ENCODE assay signal across 10 cellular contexts in genomic region chr15:66253296-66253642, GRCh38. TPM values are rescaled to one million over a fixed set of nuclear protein-coding genes. Genes with fewer than 3 reads are reported as not detected.
DNase-seq lines count a peak whose midpoint lies in the region; ATAC-seq and TF ChIP-seq lines count a peak whose summit lies in the region.
"Had no signal": no experiment of that assay in that cellular context is flagged by ENCODE, and none has a peak within 500 bp of the region (broad histone marks: within the 10 kb centered on the region; RNA-seq: fewer than 3 reads in every experiment).

No MANE protein-coding gene starts in this region.

- intact Hi-C loops in gastrocnemius medialis (cut with DNase I; ENCODE audit: low total_unique reads), result loop anchor here (2.0 kb wide), 1 partner anchor 36 kb away; no protein-coding TSS in a partner anchor

- ATAC-seq in gastrocnemius medialis, result no peak

- in situ Hi-C loops in G401 (cut with HindIII; ENCODE audit: low sequenced_read_pairs), result no loop called here
- in situ Hi-C loops in gastrocnemius medialis (cut with MboI; ENCODE audit: low sequenced_read_pairs in 4 of 4), result loop anchor here in 1 of 4 donors (25.0 kb wide), 1 partner anchor 616 kb away; no protein-coding TSS in a partner anchor

- H3K4me1 ChIP-seq in SJCRH30 (peaks cover 8% of the 10 kb centered on the region), gastrocnemius medialis (peaks cover 9 to 27% of the 10 kb centered on the region in 2 donors)

- H3K27ac ChIP-seq in SJCRH30 (no peak overlapping the region), gastrocnemius medialis (no peak overlapping the region)

- H3K36me3 ChIP-seq in SJCRH30 (no peaks in the 10 kb centered on the region), gastrocnemius medialis (no peaks in the 10 kb centered on the region)

- DNase-seq in G401 (ENCODE audit: low spot score) (peak; percentile 29), SJCRH30 (no peak), fibroblast of villous mesenchyme (ENCODE audit: low read depth) (no peak), gastrocnemius medialis (no peak), AML-193 (lab: John Stamatoyannopoulos, UW) (no peak), SKM-1 treated with dmso at 0.1 percent for 144 hours (lab: John Stamatoyannopoulos, UW; ENCODE audit: unreplicated experiment) (no peak), DMS53 treated with DMSO at 0.1 percent for 48 hours (lab: John Stamatoyannopoulos, UW; ENCODE audit: unreplicated experiment) (no peak), RPMI8226 (no peak)

- TF ChIP-seq POLR2A in gastrocnemius medialis (IDR thresholded peaks at IDR 0.05), result no peak

- H3K9me3 ChIP-seq in SJCRH30 (replicated peaks), result no peaks in the 10 kb centered on the region
- H3K9me3 ChIP-seq in gastrocnemius medialis, result no peaks in the 10 kb centered on the region

- H3K27me3 ChIP-seq in SJCRH30 (no peaks in the 10 kb centered on the region), gastrocnemius medialis (peaks cover 45 to 63% (median 58%) of the 10 kb centered on the region in 3 donors)

- H3K4me3 ChIP-seq in SJCRH30 (peak overlapping the region; percentile 63), fibroblast of villous mesenchyme (ENCODE audit: low read depth, low read length) (peak overlapping the region; percentile 54), gastrocnemius medialis (peak overlapping the region; percentile 56 to 83 (median 62))

- TF ChIP-seq CTCF in fibroblast of villous mesenchyme (IDR thresholded peaks at IDR 0.05; ENCODE audit: insufficient read depth, low read depth, low read length), result no peak
- TF ChIP-seq CTCF in gastrocnemius medialis (IDR thresholded peaks at IDR 0.05 in 4 of 5, conservative IDR thresholded peaks at IDR 0.05 in 1 of 5), result no peak

RNA-seq across cellular contexts. Expression of gene MEGF11, which starts 0.3 kb away (rescaled TPM):
- 1.9 and 2.4 TPM in 2 replicates for total RNA-seq in G401 (2014; rRNA removed; shearing (Covaris generic))
- 7.3 and 8.7 TPM in 2 replicates for total RNA-seq in SJCRH30 (2014; rRNA removed; shearing (Covaris generic))
- under 0.01 TPM in 1 of 2 replicates, not detected in the other for total RNA-seq in fibroblast of villous mesenchyme
- total RNA-seq in gastrocnemius medialis, result not detected
- total RNA-seq: activated B cell treated with CpG ODN at 0.5 μM for 24 hours, chondrocyte had no signal

RNA-seq across cellular contexts. Expression of gene DIS3L, which starts 40.1 kb away (rescaled TPM):
- 22.0 and 57.8 TPM in 2 replicates for total RNA-seq in G401 (2014; rRNA removed; shearing (Covaris generic))
- total RNA-seq in SJCRH30 (2014; rRNA removed; shearing (Covaris generic)), result 123 and 138 TPM in 2 replicates
- 20.9 and 31.5 TPM in 2 replicates for total RNA-seq in fibroblast of villous mesenchyme
- total RNA-seq in gastrocnemius medialis, result 10 to 100 TPM; 21.9 to 35.1 (median 32.1) TPM
